ENCODE assay signal across 11 cellular contexts in the genomic region with DNA sequence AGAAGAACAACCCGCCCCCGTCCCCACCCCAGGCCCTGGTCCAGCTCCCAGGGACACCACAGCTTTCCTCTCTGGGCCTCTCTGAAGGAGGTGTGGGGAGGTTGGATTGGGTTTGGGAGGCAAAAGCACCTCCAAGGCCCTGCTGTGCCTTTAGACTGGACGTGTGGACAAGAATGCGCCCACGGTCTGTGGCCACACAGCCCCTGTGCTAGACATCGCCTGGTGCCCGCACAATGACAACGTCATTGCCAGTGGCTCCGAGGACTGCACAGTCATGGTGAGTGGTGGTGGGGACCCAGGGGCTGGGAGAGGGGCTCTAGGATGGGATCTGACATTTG. TPM values are rescaled to one million over a fixed set of nuclear protein-coding genes. Genes with fewer than 3 reads are reported as not detected.
DNase-seq lines count a peak whose midpoint lies in the region; ATAC-seq and TF ChIP-seq lines count a peak whose summit lies in the region.
"Had no signal": no experiment of that assay in that cellular context is flagged by ENCODE, and none has a peak within 500 bp of the region (broad histone marks: within the 10 kb centered on the region; RNA-seq: fewer than 3 reads in every experiment).

No MANE protein-coding gene starts in this region.

- H3K4me3 ChIP-seq in RWPE2 (ENCODE audit: severe bottlenecking) (no peak overlapping the region), coronary artery (peak overlapping the region; percentile 72), spleen (peak overlapping the region in 7 of 8 donors; percentile 14 to 98 (median 83))
- H3K4me3 ChIP-seq: SJSA1 had no signal

- H3K9me3 ChIP-seq in RWPE2 (ENCODE audit: severe bottlenecking) = no peaks in the 10 kb centered on the region
- no peaks in the 10 kb centered on the region for H3K9me3 ChIP-seq in spleen
- H3K9me3 ChIP-seq: SJSA1 had no signal

- H3K27me3 ChIP-seq in RWPE2 (ENCODE audit: insufficient read depth, poor library complexity, severe bottlenecking) = no peaks in the 10 kb centered on the region
- H3K27me3 ChIP-seq in spleen (replicated peaks in 1 of 7) = no peaks in the 10 kb centered on the region
- H3K27me3 ChIP-seq: SJSA1 had no signal

- no peak for TF ChIP-seq POLR2A in spleen (IDR thresholded peaks at IDR 0.05)

- no peak for ATAC-seq in RWPE2 (ENCODE audit: low read depth)

- DNase-seq in activated CD4-positive, alpha-beta T cell treated with anti-CD3 and anti-CD28 coated beads for 1 hour = peak; percentile 14
- no peak for DNase-seq in activated CD4-positive, alpha-beta T cell treated with anti-CD3 and anti-CD28 coated beads, Interleukin-2, amount 50 U/mL, for 48 hours
- DNase-seq in RWPE2 (ENCODE audit: low spot score) (peak; percentile 49), coronary artery (ENCODE audit: low spot score) (no peak), spleen (no peak), DMS153 treated with DMSO at 0.1 percent for 48 hours (lab: John Stamatoyannopoulos, UW; ENCODE audit: unreplicated experiment) (no peak), NCI-H1930 (lab: John Stamatoyannopoulos, UW) (no peak)
- no peak for DNase-seq in stimulated activated CD4-positive, alpha-beta T cell treated with anti-CD3 and anti-CD28 coated beads, Interleukin-1b, Interleukin-23, amount 100 ng/mL, for 48 hours
- DNase-seq: dermis blood vessel endothelial cell, NCI-H2171 had no signal

- H3K4me1 ChIP-seq in RWPE2 (ENCODE audit: insufficient read depth, poor library complexity, severe bottlenecking) (no peaks in the 10 kb centered on the region), spleen (peaks cover 26 to 61% (median 49%) of the 10 kb centered on the region in 6 donors)

- TF ChIP-seq CTCF in RWPE2 (IDR thresholded peaks at IDR 0.05; ENCODE audit: poor library complexity, severe bottlenecking) (no peak), coronary artery (IDR thresholded peaks at IDR 0.05) (no peak), spleen (IDR thresholded peaks at IDR 0.05 in 8 of 11, conservative IDR thresholded peaks at IDR 0.05 in 3 of 11) (no peak)

- H3K27ac ChIP-seq in RWPE2 (ENCODE audit: poor library complexity, severe bottlenecking) = no peak overlapping the region
- peak overlapping the region in 1 of 2 donors; percentile 89 for H3K27ac ChIP-seq in coronary artery
- peak overlapping the region; percentile 44 to 100 (median 96) for H3K27ac ChIP-seq in spleen
- H3K27ac ChIP-seq: SJSA1 had no signal

- H3K36me3 ChIP-seq in RWPE2 (ENCODE audit: low read depth) (peaks cover 6% of the 10 kb centered on the region), spleen (peaks cover 0 to 42% (median 27%) of the 10 kb centered on the region in 6 donors)
- H3K36me3 ChIP-seq: SJSA1 had no signal

- intact Hi-C loops in spleen (cut with DNase I; ENCODE audit: low total_unique reads) = no loop called here

- 34 to 56% (median 43%) methylated on average over 8 to 9 of the region's 9 CpGs for WGBS in spleen, 5 donors

RNA-seq across cellular contexts. Expression of a gene that starts 3.0 kb away (rescaled TPM):
- total RNA-seq in spleen = 100 to 1,000 TPM; 346 to 602 (median 413) TPM
- polyA plus RNA-seq in spleen = 100 to 1,000 TPM; 667 to 757 (median 675) TPM

RNA-seq across cellular contexts. Expression of a gene that starts 7.1 kb away (rescaled TPM):
- total RNA-seq in spleen = 100 to 1,000 TPM in 4 of 7 donors, 10 to 100 TPM in 3; 51.0 to 391 (median 105) TPM
- 100 to 1,000 TPM; 262 to 413 (median 307) TPM for polyA plus RNA-seq in spleen

RNA-seq across cellular contexts. Expression of a gene that starts 7.3 kb away (rescaled TPM):
- total RNA-seq in spleen = 10 to 100 TPM; 49.0 to 91.4 (median 67.6) TPM
- polyA plus RNA-seq in spleen = 10 to 100 TPM; 73.6 to 77.2 (median 75.1) TPM

RNA-seq across cellular contexts. Expression of a gene that starts 12.6 kb away (rescaled TPM):
- 10 to 100 TPM; 15.1 to 33.8 (median 20.4) TPM for total RNA-seq in spleen
- polyA plus RNA-seq in spleen = 100 to 1,000 TPM in 1 of 3 donors, 10 to 100 TPM in 2; 45.7 to 120 (median 74.1) TPM

Comparison
In these comparisons a context has a peak if more than half of its experiments do, and no peak if none do; other contexts are left out.
1. DNase-seq: peak in activated CD4-positive, alpha-beta T cell treated with anti-CD3 and anti-CD28 coated beads for 1 hour (single experiment) and RWPE2 (single experiment); none in activated CD4-positive, alpha-beta T cell treated with anti-CD3 and anti-CD28 coated beads, Interleukin-2, amount 50 U/mL, for 48 hours (0 of 2), coronary artery (single experiment), spleen (single experiment), DMS153 treated with DMSO at 0.1 percent for 48 hours (single experiment), stimulated activated CD4-positive, alpha-beta T cell treated with anti-CD3 and anti-CD28 coated beads, Interleukin-1b, Interleukin-23, amount 100 ng/mL, for 48 hours (single experiment) and NCI-H1930 (0 of 2).